ENCODE assay signal across 1 cellular context in genomic region chr14:102622262-102622885, GRCh38.
A peak's percentile ranks its signal among the peaks of the same experiment; 100 is the strongest.
TF ChIP-seq lines count a peak whose summit lies in the region.

No MANE protein-coding gene starts in this region.

TF ChIP-seq in HEK293, 187 proteins besides CTCF, POLR2A, EP300 and RAD21 (continued from another document):
- TF ChIP-seq ZNF366 (tag by site-specific recombination; conservative IDR thresholded peaks at IDR 0.05) (peak; percentile 36; the same call in 1 of the 2 replicates), ZBTB48 (tag by site-specific recombination; IDR thresholded peaks at IDR 0.05) (peak; percentile 70), ZNF335 (tag by site-specific recombination; conservative IDR thresholded peaks at IDR 0.05) (peak; percentile 44; the same call in 1 of the 2 replicates), ZNF423 (tag by site-specific recombination; IDR thresholded peaks at IDR 0.05) (no peak), ZNF610 (tag by site-specific recombination; IDR thresholded peaks at IDR 0.05; ENCODE audit: borderline replicate concordance) (no peak), ZNF2 (tag by site-specific recombination; IDR thresholded peaks at IDR 0.05) (no peak), ZNF791 (tag by site-specific recombination; IDR thresholded peaks at IDR 0.05) (no peak), ZNF776 (tag by site-specific recombination; IDR thresholded peaks at IDR 0.05; ENCODE audit: borderline replicate concordance) (no peak), SETDB1 (IDR thresholded peaks at IDR 0.05; ENCODE audit: insufficient read length, low read length) (no peak), ZNF10 (tag by site-specific recombination; IDR thresholded peaks at IDR 0.05) (0 out of 2 replicates have a peak, but pooled peaks have one; percentile 20), ZNF600 (tag by site-specific recombination; IDR thresholded peaks at IDR 0.05) (peak; percentile 41; the same call in 1 of the 2 replicates), REST (tag by site-specific recombination; IDR thresholded peaks at IDR 0.05) (no peak), ZNF571 (tag by site-specific recombination; IDR thresholded peaks at IDR 0.05) (no peak), ZBTB17 (tag by site-specific recombination; IDR thresholded peaks at IDR 0.05) (peak; percentile 79), ZNF560 (tag by site-specific recombination; IDR thresholded peaks at IDR 0.05; ENCODE audit: borderline replicate concordance) (no peak), OSR2 (tag by site-specific recombination; IDR thresholded peaks at IDR 0.05) (0 out of 2 replicates have a peak, but pooled peaks have one; percentile 14), KLF7 (tag by site-specific recombination; IDR thresholded peaks at IDR 0.05; ENCODE audit: borderline replicate concordance) (no peak), ZFHX2 (tag by site-specific recombination; conservative IDR thresholded peaks at IDR 0.05) (peak; percentile 32; the same call in 1 of the 2 replicates), PRDM1 (tag by site-specific recombination; IDR thresholded peaks at IDR 0.05) (peak; percentile 90), ZNF354C (tag by site-specific recombination; IDR thresholded peaks at IDR 0.05; ENCODE audit: borderline replicate concordance, low read depth) (no peak)
- TF ChIP-seq, protein P1, sequence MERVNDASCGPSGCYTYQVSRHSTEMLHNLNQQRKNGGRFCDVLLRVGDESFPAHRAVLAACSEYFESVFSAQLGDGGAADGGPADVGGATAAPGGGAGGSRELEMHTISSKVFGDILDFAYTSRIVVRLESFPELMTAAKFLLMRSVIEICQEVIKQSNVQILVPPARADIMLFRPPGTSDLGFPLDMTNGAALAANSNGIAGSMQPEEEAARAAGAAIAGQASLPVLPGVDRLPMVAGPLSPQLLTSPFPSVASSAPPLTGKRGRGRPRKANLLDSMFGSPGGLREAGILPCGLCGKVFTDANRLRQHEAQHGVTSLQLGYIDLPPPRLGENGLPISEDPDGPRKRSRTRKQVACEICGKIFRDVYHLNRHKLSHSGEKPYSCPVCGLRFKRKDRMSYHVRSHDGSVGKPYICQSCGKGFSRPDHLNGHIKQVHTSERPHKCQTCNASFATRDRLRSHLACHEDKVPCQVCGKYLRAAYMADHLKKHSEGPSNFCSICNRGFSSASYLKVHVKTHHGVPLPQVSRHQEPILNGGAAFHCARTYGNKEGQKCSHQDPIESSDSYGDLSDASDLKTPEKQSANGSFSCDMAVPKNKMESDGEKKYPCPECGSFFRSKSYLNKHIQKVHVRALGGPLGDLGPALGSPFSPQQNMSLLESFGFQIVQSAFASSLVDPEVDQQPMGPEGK (tag by site-specific recombination; IDR thresholded peaks at IDR 0.05) = peak; percentile 31
- TF ChIP-seq, protein P2, sequence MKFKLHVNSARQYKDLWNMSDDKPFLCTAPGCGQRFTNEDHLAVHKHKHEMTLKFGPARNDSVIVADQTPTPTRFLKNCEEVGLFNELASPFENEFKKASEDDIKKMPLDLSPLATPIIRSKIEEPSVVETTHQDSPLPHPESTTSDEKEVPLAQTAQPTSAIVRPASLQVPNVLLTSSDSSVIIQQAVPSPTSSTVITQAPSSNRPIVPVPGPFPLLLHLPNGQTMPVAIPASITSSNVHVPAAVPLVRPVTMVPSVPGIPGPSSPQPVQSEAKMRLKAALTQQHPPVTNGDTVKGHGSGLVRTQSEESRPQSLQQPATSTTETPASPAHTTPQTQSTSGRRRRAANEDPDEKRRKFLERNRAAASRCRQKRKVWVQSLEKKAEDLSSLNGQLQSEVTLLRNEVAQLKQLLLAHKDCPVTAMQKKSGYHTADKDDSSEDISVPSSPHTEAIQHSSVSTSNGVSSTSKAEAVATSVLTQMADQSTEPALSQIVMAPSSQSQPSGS (tag by site-specific recombination; IDR thresholded peaks at IDR 0.05; ENCODE audit: low read depth) = peak; percentile 53; the same call in 1 of the 2 replicates
- TF ChIP-seq, protein P3, sequence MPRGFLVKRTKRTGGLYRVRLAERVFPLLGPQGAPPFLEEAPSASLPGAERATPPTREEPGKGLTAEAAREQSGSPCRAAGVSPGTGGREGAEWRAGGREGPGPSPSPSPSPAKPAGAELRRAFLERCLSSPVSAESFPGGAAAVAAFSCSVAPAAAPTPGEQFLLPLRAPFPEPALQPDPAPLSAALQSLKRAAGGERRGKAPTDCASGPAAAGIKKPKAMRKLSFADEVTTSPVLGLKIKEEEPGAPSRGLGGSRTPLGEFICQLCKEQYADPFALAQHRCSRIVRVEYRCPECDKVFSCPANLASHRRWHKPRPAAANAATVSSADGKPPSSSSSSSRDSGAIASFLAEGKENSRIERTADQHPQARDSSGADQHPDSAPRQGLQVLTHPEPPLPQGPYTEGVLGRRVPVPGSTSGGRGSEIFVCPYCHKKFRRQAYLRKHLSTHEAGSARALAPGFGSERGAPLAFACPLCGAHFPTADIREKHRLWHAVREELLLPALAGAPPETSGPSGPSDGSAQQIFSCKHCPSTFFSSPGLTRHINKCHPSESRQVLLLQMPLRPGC (tag by site-specific recombination; IDR thresholded peaks at IDR 0.05) = no peak
